Comparison of ENCODE assay signal across 9 cellular contexts in the genomic region with DNA sequence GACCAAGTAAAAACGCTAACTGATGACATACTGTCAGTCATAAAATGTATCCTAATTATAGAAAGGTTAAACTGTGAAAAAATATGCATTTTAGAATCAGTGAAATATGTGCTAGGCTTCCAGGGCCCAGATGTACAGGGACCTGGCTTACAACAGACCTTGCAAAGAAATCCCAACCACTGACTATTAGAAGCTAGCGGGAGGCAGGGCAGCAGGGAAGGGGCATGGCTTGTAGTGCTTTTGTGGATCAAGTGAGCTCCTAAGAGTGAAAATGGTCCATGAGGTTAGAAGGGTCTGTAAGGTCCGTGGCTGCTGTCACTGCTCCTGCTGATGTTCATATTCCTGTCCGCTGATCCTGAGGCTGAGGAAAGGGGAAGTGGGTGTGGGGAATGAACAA. TPM values are rescaled to one million over a fixed set of nuclear protein-coding genes. Genes with fewer than 3 reads are reported as not detected.
DNase-seq lines count a peak whose midpoint lies in the region; ATAC-seq and TF ChIP-seq lines count a peak whose summit lies in the region.
"Not testable (repeated sequence)": the region's sequence is repeated elsewhere in the genome, so short reads cannot be mapped to it uniquely, and the experiment has no call there.
"Had no signal": no experiment of that assay in that cellular context is flagged by ENCODE, and none has a peak within 500 bp of the region (broad histone marks: within the 10 kb centered on the region; RNA-seq: fewer than 3 reads in every experiment).

No MANE protein-coding gene starts in this region.

- WGBS in HUES64 = 38% methylated on average over 1 of the region's 4 CpGs
- WGBS in heart right ventricle, 2 donors = 32 to 43% methylated on average over 3 of the region's 4 CpGs
- 29 to 62% methylated on average over 3 of the region's 4 CpGs for WGBS in sigmoid colon, 2 donors
- 30 to 41% methylated on average over 2 to 3 of the region's 4 CpGs for WGBS in aorta, 2 donors

- peak; percentile 19 for DNase-seq in dermis blood vessel endothelial cell
- DNase-seq in heart right ventricle, sigmoid colon, aorta: not testable (repeated sequence)

- H3K36me3 ChIP-seq in HUES64 (ENCODE audit: insufficient read depth, low read length); muscle layer of colon (ENCODE audit: insufficient read depth, low read length); sigmoid colon; aorta (ENCODE audit: control insufficient read depth in 1 of 2, insufficient read depth in 2 of 2, low read length in 1 of 2): not testable (repeated sequence)
- H3K36me3 ChIP-seq in heart right ventricle = peaks cover 0 to 29% (median 0%) of the 10 kb centered on the region in 9 donors

- ATAC-seq in GM21423 (IDR thresholded peaks at IDR 0.05; ENCODE audit: unreplicated experiment) = peak; percentile 10
- peak in 1 of 8 donors; percentile 17 for ATAC-seq in heart right ventricle
- ATAC-seq in aorta (ENCODE audit: low FRiP score) = peak; percentile 43

- 0 out of 2 replicates have a peak overlapping the region, but pooled peaks have one; percentile 44 for H3K9ac ChIP-seq in HUES64 (ENCODE audit: low read depth, low read length)
- H3K9ac ChIP-seq in muscle layer of colon (ENCODE audit: low read length) = not testable (repeated sequence)

- intact Hi-C loops in heart right ventricle (cut with DNase I) = loop anchor here in 1 of 10 donors (2.0 kb wide), 1 partner anchor 39 kb away; no protein-coding TSS in a partner anchor
- intact Hi-C loops in sigmoid colon (cut with DNase I); aorta (cut with DNase I): not testable (repeated sequence)

- not testable (repeated sequence) for H3K9me3 ChIP-seq in HUES64 (ENCODE audit: insufficient read depth, low read depth, low read length); heart right ventricle; muscle layer of colon (ENCODE audit: low read length); sigmoid colon; aorta (ENCODE audit: control insufficient read depth, low read length)

- TF ChIP-seq POLR2A in sigmoid colon (IDR thresholded peaks at IDR 0.05) = not testable (repeated sequence)

- not testable (repeated sequence) for TF ChIP-seq CTCF in VCaP (conservative IDR thresholded peaks at IDR 0.05); heart right ventricle (IDR thresholded peaks at IDR 0.05); sigmoid colon (IDR thresholded peaks at IDR 0.05)

- H3K4me1 ChIP-seq in HUES64 (ENCODE audit: insufficient read depth, low read length); aorta (ENCODE audit: control insufficient read depth in 1 of 2, insufficient read depth in 2 of 2, low read length in 2 of 2): not testable (repeated sequence)
- peaks cover 3 to 30% (median 20%) of the 10 kb centered on the region in 9 donors for H3K4me1 ChIP-seq in heart right ventricle
- H3K4me1 ChIP-seq in muscle layer of colon (ENCODE audit: insufficient read depth, low read length) = peaks cover 10% of the 10 kb centered on the region
- H3K4me1 ChIP-seq in sigmoid colon = peaks cover 0 to 18% (median 11%) of the 10 kb centered on the region in 4 donors

- not testable (repeated sequence) for TF ChIP-seq EP300 in sigmoid colon (IDR thresholded peaks at IDR 0.05)

- not testable (repeated sequence) for H3K27me3 ChIP-seq in HUES64 (ENCODE audit: insufficient read depth, low read length); heart right ventricle; muscle layer of colon (ENCODE audit: control insufficient read depth in 1 of 2, insufficient read depth in 2 of 2, low read length in 2 of 2); sigmoid colon; aorta (ENCODE audit: control insufficient read depth in 1 of 2, insufficient read depth in 2 of 2, low read length in 1 of 2)

- 0 out of 2 replicates have a peak overlapping the region, but pooled peaks have one; percentile 27 for H3K4me3 ChIP-seq in HUES64 (ENCODE audit: low read length)
- peak overlapping the region in 5 of 10 donors; percentile 23 to 37 (median 34) for H3K4me3 ChIP-seq in heart right ventricle
- not testable (repeated sequence) for H3K4me3 ChIP-seq in muscle layer of colon (ENCODE audit: low read depth in 1 of 2, low read length in 2 of 2); aorta (ENCODE audit: low read length in 2 of 2)
- peak overlapping the region in 3 of 4 donors; percentile 9 to 31 (median 25) for H3K4me3 ChIP-seq in sigmoid colon

- H3K27ac ChIP-seq in HUES64 (ENCODE audit: low read depth, low read length); aorta (ENCODE audit: low read depth in 1 of 2, low read length in 2 of 2): not testable (repeated sequence)
- H3K27ac ChIP-seq in VCaP (peak overlapping the region; percentile 40; the same call in 1 of the 2 replicates), heart right ventricle (peak overlapping the region in 9 of 10 donors; percentile 28 to 89 (median 77)), muscle layer of colon (ENCODE audit: low read depth, low read length) (peak overlapping the region; percentile 5), sigmoid colon (peak overlapping the region; percentile 71 to 86 (median 77))

RNA-seq across cellular contexts. Expression of gene FKBP9, which starts 40.7 kb away (rescaled TPM):
- polyA plus RNA-seq in HUES64 (2013, experiment 1 of 2) = 8.8 TPM
- polyA plus RNA-seq in HUES64 (2013, experiment 2 of 2) = 12.0 TPM
- total RNA-seq in dermis blood vessel endothelial cell = 168 and 179 TPM in 2 replicates
- 100 to 1,000 TPM; 103 to 158 (median 122) TPM for total RNA-seq in heart right ventricle
- polyA plus RNA-seq in heart right ventricle = 10 to 100 TPM; 32.2 to 36.7 TPM
- 100 to 1,000 TPM in 2 of 4 donors, 10 to 100 TPM in 2; 79.6 to 161 (median 114) TPM for total RNA-seq in sigmoid colon
- polyA plus RNA-seq in sigmoid colon = 10 to 100 TPM; 12.3 to 39.2 (median 19.2) TPM
- 100 to 1,000 TPM; 122 to 193 TPM for total RNA-seq in aorta
- polyA plus RNA-seq in aorta = 10 to 100 TPM; 55.0 to 55.9 TPM
- total RNA-seq: naive thymus-derived CD8-positive, alpha-beta T cell had no signal
